Comparison of ENCODE assay signal across 8 cellular contexts in genomic region chr5:118987988-118988945, GRCh38. TPM values are rescaled to one million over a fixed set of nuclear protein-coding genes. Genes with fewer than 3 reads are reported as not detected.
DNase-seq lines count a peak whose midpoint lies in the region; ATAC-seq and TF ChIP-seq lines count a peak whose summit lies in the region.

DTWD2 (minus strand) TSS chr5:118988547; CDS start chr5:118988511, 36 bp downstream.

- H3K27ac Mint-ChIP-seq in CD4-positive, alpha-beta memory T cell: peak within 1 kb of the TSS; percentile 66 to 90 (median 80)

- ATAC-seq in GM19397 (IDR thresholded peaks at IDR 0.05; ENCODE audit: unreplicated experiment) (peak; percentile 92), HG03565 (IDR thresholded peaks at IDR 0.05; ENCODE audit: unreplicated experiment) (peak; percentile 93), right lobe of liver (peak; percentile 95 to 98 (median 98))

- no peaks in the 10 kb centered on the region for H3K9me3 ChIP-seq in CD4-positive, alpha-beta memory T cell (ENCODE audit: control insufficient read depth in 1 of 2, low read length in 2 of 2)
- no peaks in the 10 kb centered on the region for H3K9me3 ChIP-seq in right lobe of liver

- no peaks in the 10 kb centered on the region for H3K27me3 Mint-ChIP-seq in CD4-positive, alpha-beta memory T cell

- CTCF ChIA-PET in CD4-positive, alpha-beta memory T cell (lab: Charles Lee; ENCODE audit: partially characterized antibody): interaction anchor here (0.6 to 4.7 kb wide), 78 partner anchors 8 to 1471 kb away, joined by 3 to 116 read pairs (median 5); partner anchors contain the start of genes DMXL1 and HSD17B4

- peak; percentile 86 to 98 (median 94) for DNase-seq in CD4-positive, alpha-beta memory T cell
- peak; percentile 97 for DNase-seq in NCI-H748 (lab: John Stamatoyannopoulos, UW; ENCODE audit: unreplicated experiment)
- peak; percentile 82 to 87 for DNase-seq in activated CD4-positive, alpha-beta T cell treated with anti-CD3 and anti-CD28 coated beads, Interleukin-2, amount 50 U/mL, for 4 hours
- DNase-seq in dermis microvascular lymphatic vessel endothelial cell (ENCODE audit: low read depth in 2 of 2): peak; percentile 82 to 92
- peak; percentile 96 to 97 (median 96) for DNase-seq in right lobe of liver
- DNase-seq in stimulated activated CD4-positive, alpha-beta T cell treated with anti-CD3 and anti-CD28 coated beads, Interleukin-4, amount 100 ng/mL, for 24 hours: peak; percentile 92

- intact Hi-C loops in CD4-positive, alpha-beta memory T cell (cut with micrococcal nuclease): loop anchor here (1.0 to 2.0 kb wide), 7 partner anchors 35 to 464 kb away; partner anchors contain the start of gene HSD17B4
- intact Hi-C loops in right lobe of liver (cut with DNase I): loop anchor here in 1 of 2 donors (10.0 kb wide), 1 partner anchor 427 kb away; no protein-coding TSS in a partner anchor

- H3K4me1 ChIP-seq in CD4-positive, alpha-beta memory T cell (ENCODE audit: insufficient read depth, low read length): peaks cover 16% of the 10 kb centered on the region
- peaks cover 0 to 16% (median 0%) of the 10 kb centered on the region in 4 donors for H3K4me1 ChIP-seq in right lobe of liver

- no peaks in the 10 kb centered on the region for H3K36me3 ChIP-seq in CD4-positive, alpha-beta memory T cell (ENCODE audit: insufficient read depth, low read length)
- H3K36me3 ChIP-seq in right lobe of liver: no peaks in the 10 kb centered on the region

- peaks cover 0 to 3% (median 0%) of the 10 kb centered on the region in 8 donors for H3K9me3 Mint-ChIP-seq in CD4-positive, alpha-beta memory T cell

- TF ChIP-seq CTCF in right lobe of liver (IDR thresholded peaks at IDR 0.05): peak; percentile 81 to 96 (median 89)

- no peaks in the 10 kb centered on the region for H3K36me3 Mint-ChIP-seq in CD4-positive, alpha-beta memory T cell

- H3K27me3 ChIP-seq in CD4-positive, alpha-beta memory T cell (ENCODE audit: insufficient read depth, low read length): no peaks in the 10 kb centered on the region
- no peaks in the 10 kb centered on the region for H3K27me3 ChIP-seq in right lobe of liver

- TF ChIP-seq POLR2A in right lobe of liver (IDR thresholded peaks at IDR 0.05): peak; percentile 79

- H3K4me1 Mint-ChIP-seq in CD4-positive, alpha-beta memory T cell: peaks cover 9 to 20% (median 11%) of the 10 kb centered on the region in 4 donors

- H3K4me3 ChIP-seq in CD4-positive, alpha-beta memory T cell (ENCODE audit: low read length in 2 of 2): peak within 1 kb of the TSS; percentile 57 to 70
- peak within 1 kb of the TSS; percentile 61 to 92 (median 70) for H3K4me3 ChIP-seq in right lobe of liver

- H3K4me3 Mint-ChIP-seq in CD4-positive, alpha-beta memory T cell: peak within 1 kb of the TSS; percentile 80 to 87 (median 84)

- POLR2A ChIA-PET in CD4-positive, alpha-beta memory T cell (lab: Charles Lee; ENCODE audit: partially characterized antibody): interaction anchor here (0.6 to 2.5 kb wide), 13 partner anchors 83 to 446 kb away, joined by 3 to 17 read pairs (median 4); partner anchors contain the start of gene DMXL1

- peak within 1 kb of the TSS; percentile 66 for H3K27ac ChIP-seq in CD4-positive, alpha-beta memory T cell (ENCODE audit: low read depth, low read length)
- peak within 1 kb of the TSS; percentile 91 to 95 (median 94) for H3K27ac ChIP-seq in right lobe of liver

- WGBS in right lobe of liver (ENCODE audit: insufficient coverage, low coverage, low lambda C conversion rate, missing lambda C conversion rate): 4% methylated on average over 16 of the region's 79 CpGs

RNA-seq across cellular contexts. Expression of gene DTWD2, which starts in this region (rescaled TPM):
- total RNA-seq in CD4-positive, alpha-beta memory T cell: 1 to 10 TPM; 3.5 TPM
- polyA plus RNA-seq in CD4-positive, alpha-beta memory T cell: 1 to 10 TPM; 2.0 to 3.0 TPM
- total RNA-seq in dermis microvascular lymphatic vessel endothelial cell (1.8 and 3.8 TPM in 2 replicates), right lobe of liver (10 to 100 TPM in 2 of 6 experiments, 1 to 10 TPM in 4; 3.7 to 13.4 (median 7.0) TPM)

Comparison
In these comparisons a context has a peak if more than half of its experiments do, and no peak if none do; other contexts are left out.
1. Peak in every context shown above with its lines: DNase-seq, ATAC-seq, H3K4me3 ChIP-seq and H3K27ac ChIP-seq.